Comparison of ENCODE assay signal across 20 cellular contexts in genomic region chr12:50615534-50616296, GRCh38.
A peak's percentile ranks its signal among the peaks of the same experiment; 100 is the strongest.
DNase-seq lines count a peak whose midpoint lies in the region; ATAC-seq, FAIRE-seq and TF ChIP-seq lines count a peak whose summit lies in the region.
"Had no signal": no experiment of that assay in that cellular context is flagged by ENCODE, and none has a peak within 500 bp of the region (broad histone marks: within the 10 kb centered on the region; RNA-seq: fewer than 3 reads in every experiment).

No MANE protein-coding gene starts in this region.

- H3K9me3 ChIP-seq in HUES6 (ENCODE audit: control insufficient read depth, insufficient read depth, low read depth, low read length) (no peaks in the 10 kb centered on the region), K562 (replicated peaks; ENCODE audit: control insufficient read depth, insufficient read depth, low read depth, low read length) (no peaks in the 10 kb centered on the region), hepatocyte (ENCODE audit: low read depth) (no peaks in the 10 kb centered on the region)
- H3K9me3 ChIP-seq: MG63, thoracic aorta had no signal

- H3K79me2 ChIP-seq in K562 (ENCODE audit: control insufficient read depth, insufficient read depth, low read length) (peaks cover 59% of the 10 kb centered on the region), hepatocyte (peaks cover 63% of the 10 kb centered on the region)

- H3K4me3 Mint-ChIP-seq in endothelial cell (ENCODE audit: unreplicated experiment) (no peak overlapping the region), natural killer cell (no peak overlapping the region)
- H3K4me3 Mint-ChIP-seq: activated naive CD8-positive, alpha-beta T cell treated with anti-CD3 and anti-CD28 coated beads, Interleukin-2, amount 50 U/mL, for 24 hours had no signal

- H3K4me1 ChIP-seq in HUES6 (ENCODE audit: control insufficient read depth, insufficient read depth, low read length) (peaks cover 70% of the 10 kb centered on the region), K562 (replicated peaks in 1 of 2; ENCODE audit: control insufficient read depth in 2 of 2, insufficient read depth in 2 of 2, low read length in 2 of 2) (peaks cover 0 to 59% of the 10 kb centered on the region in 2 experiments; a peak in 3 of 5 replicates), hepatocyte (ENCODE audit: insufficient read depth) (peaks cover 41% of the 10 kb centered on the region)

- in situ Hi-C loops in K562 (cut with MboI): no loop called here

- TF ChIP-seq CTCF in AG10803 (conservative IDR thresholded peaks at IDR 0.05; ENCODE audit: low read length) (no peak), K562 (IDR thresholded peaks at IDR 0.05 in 2 of 3, conservative IDR thresholded peaks at IDR 0.05 in 1 of 3; ENCODE audit: insufficient read depth in 2 of 3, low read depth in 1 of 3, low read length in 3 of 3) (no peak), hepatocyte (IDR thresholded peaks at IDR 0.05; ENCODE audit: poor library complexity) (no peak), endothelial cell (IDR thresholded peaks at IDR 0.05; ENCODE audit: unreplicated experiment) (no peak), natural killer cell (IDR thresholded peaks at IDR 0.05) (no peak)

- H3K9me1 ChIP-seq in K562 (ENCODE audit: control insufficient read depth, insufficient read depth, low read length): no peaks in the 10 kb centered on the region

- H4K20me1 ChIP-seq in K562 (replicated peaks; ENCODE audit: control insufficient read depth, insufficient read depth, low read length) (no peaks in the 10 kb centered on the region), hepatocyte (ENCODE audit: insufficient read depth, poor library complexity, severe bottlenecking) (no peaks in the 10 kb centered on the region)

- TF ChIP-seq POLR2A in K562 (conservative IDR thresholded peaks at IDR 0.05): no peak

- no peaks in the 10 kb centered on the region for H3K9me2 ChIP-seq in hepatocyte (replicated peaks; ENCODE audit: insufficient read depth)

- H2AFZ ChIP-seq in K562 (ENCODE audit: low read depth, low read length) (no peak overlapping the region), hepatocyte (no peak overlapping the region)
- H2AFZ ChIP-seq: parathyroid adenoma had no signal

- H3K36me3 Mint-ChIP-seq in endothelial cell (ENCODE audit: low read depth, unreplicated experiment): peaks cover 3% of the 10 kb centered on the region
- no peaks in the 10 kb centered on the region for H3K36me3 Mint-ChIP-seq in natural killer cell

- 77% methylated on average over 5 of the region's 5 CpGs for WGBS in K562 (ENCODE audit: insufficient coverage, low coverage, missing lambda C conversion rate)
- WGBS in hepatocyte (ENCODE audit: low lambda C conversion rate, missing lambda C conversion rate): 79% methylated on average over 5 of the region's 5 CpGs

- H3K4me2 ChIP-seq in K562 (ENCODE audit: insufficient read depth, low read length): no peak overlapping the region
- H3K4me2 ChIP-seq in hepatocyte: no peak overlapping the region

- H3K27me3 Mint-ChIP-seq in endothelial cell (ENCODE audit: unreplicated experiment): peaks cover 2% of the 10 kb centered on the region
- no peaks in the 10 kb centered on the region for H3K27me3 Mint-ChIP-seq in natural killer cell (ENCODE audit: low read depth in 2 of 2)
- H3K27me3 Mint-ChIP-seq: activated naive CD8-positive, alpha-beta T cell treated with anti-CD3 and anti-CD28 coated beads, Interleukin-2, amount 50 U/mL, for 24 hours had no signal

- H3K4me3 ChIP-seq in AG10803 (ENCODE audit: low read length) (no peak overlapping the region), HUES6 (ENCODE audit: low read depth, low read length) (no peak overlapping the region), K562 (no peak overlapping the region), hepatocyte (no peak overlapping the region)
- H3K4me3 ChIP-seq: MG63, thoracic aorta had no signal

- DNase-seq in AG10803 (ENCODE audit: low read depth) (peak; percentile 39), K562 (ENCODE audit: extremely low read depth in 1 of 4, low spot score in 3 of 4) (peak in 2 of 4 experiments; percentile 46 to 47), hepatocyte (ENCODE audit: low spot score) (no peak), endothelial cell (ENCODE audit: low spot score) (no peak), glomerular visceral epithelial cell (ENCODE audit: extremely low spot score) (no peak), NCI-H1105 (lab: John Stamatoyannopoulos, UW) (no peak), natural killer cell (no peak)
- DNase-seq: activated CD4-positive, CD25-positive, alpha-beta regulatory T cell treated with anti-CD3 and anti-CD28 coated beads, Interleukin-2, amount 50 U/mL, for 72 hours; activated naive CD8-positive, alpha-beta T cell treated with anti-CD3 and anti-CD28 coated beads, Interleukin-2, amount 50 U/mL, for 24 hours; activated T-cell treated with anti-CD3 and anti-CD28 coated beads for 4 hours; HCEC 1CT; MG63; NCI-H2171 treated with DMSO at 0.1 percent for 48 hours had no signal

- TF ChIP-seq EP300 in K562 (IDR thresholded peaks at IDR 0.05; ENCODE audit: low read length): no peak

- H3K4me1 Mint-ChIP-seq in endothelial cell (ENCODE audit: unreplicated experiment) (peaks cover 31% of the 10 kb centered on the region), natural killer cell (peaks cover 18 to 38% of the 10 kb centered on the region in 2 donors)

- H3K9me3 Mint-ChIP-seq in endothelial cell (ENCODE audit: unreplicated experiment) (no peaks in the 10 kb centered on the region), natural killer cell (no peaks in the 10 kb centered on the region)
- H3K9me3 Mint-ChIP-seq: activated naive CD8-positive, alpha-beta T cell treated with anti-CD3 and anti-CD28 coated beads, Interleukin-2, amount 50 U/mL, for 24 hours had no signal

- no peak for TF ChIP-seq RAD21 in K562 (CRISPR knock-in tag; conservative IDR thresholded peaks at IDR 0.05 in 1 of 2, IDR thresholded peaks at IDR 0.05 in 1 of 2)

- no peaks in the 10 kb centered on the region for H3K36me3 ChIP-seq in HUES6 (ENCODE audit: control insufficient read depth, insufficient read depth, low read length)
- H3K36me3 ChIP-seq in K562 (ENCODE audit: control insufficient read depth, insufficient read depth, low read length): peaks cover 7% of the 10 kb centered on the region; the same call in 2 of the 3 replicates
- H3K36me3 ChIP-seq in hepatocyte (replicated peaks; ENCODE audit: insufficient read depth, low read depth): no peaks in the 10 kb centered on the region
- H3K36me3 ChIP-seq: MG63, thoracic aorta had no signal

- H3K27me3 ChIP-seq in HUES6 (ENCODE audit: control insufficient read depth, insufficient read depth, low read length) (no peaks in the 10 kb centered on the region), K562 (ENCODE audit: control insufficient read depth in 2 of 2, insufficient read depth in 2 of 2, low read length in 2 of 2) (no peaks in the 10 kb centered on the region), hepatocyte (no peaks in the 10 kb centered on the region)
- H3K27me3 ChIP-seq: MG63 had no signal

- CTCF ChIA-PET in K562 (lab: Yijun Ruan, JAX; ENCODE audit: low intra/inter-chr PET ratio): no interaction called here

- POLR2A ChIA-PET in K562 (lab: Yijun Ruan, JAX): interaction anchor here (1.0 to 1.2 kb wide), 3 partner anchors 8 to 147 kb away, joined by 4 to 5 read pairs (median 4); no protein-coding TSS in a partner anchor

- peak overlapping the region; percentile 75 for H3K27ac ChIP-seq in HUES6 (ENCODE audit: low read depth, low read length)
- peak overlapping the region; percentile 55; the same call in 1 of the 3 replicates for H3K27ac ChIP-seq in K562 (ENCODE audit: extremely low read depth, low read depth, low read length)
- H3K27ac ChIP-seq in hepatocyte: peak overlapping the region; percentile 34
- H3K27ac ChIP-seq: HL-60, parathyroid adenoma, SK-N-MC, thoracic aorta had no signal

- no peak for FAIRE-seq in K562 (lab: Jason Lieb, UNC)
- FAIRE-seq: frontal cortex, islet of Langerhans had no signal

- peak; percentile 61 for ATAC-seq in K562
- ATAC-seq in natural killer cell: no peak
- ATAC-seq: activated naive CD8-positive, alpha-beta T cell treated with anti-CD3 and anti-CD28 coated beads, Interleukin-2, amount 50 U/mL, for 24 hours had no signal

- H3K9ac ChIP-seq in HUES6 (ENCODE audit: low read length) (peak overlapping the region; percentile 18), K562 (ENCODE audit: insufficient read depth in 1 of 2, low read depth in 2 of 2, low read length in 2 of 2) (no peak overlapping the region)
- H3K9ac ChIP-seq: parathyroid adenoma had no signal

- no TSS peak for BruUV-seq in K562 (replicated peaks; lab: Mats Ljungman, UMichigan)

- intact Hi-C loops in K562 (cut with micrococcal nuclease): no loop called here
- intact Hi-C loops in natural killer cell (cut with micrococcal nuclease): no loop called here

- no peak overlapping the region for H3K27ac Mint-ChIP-seq in endothelial cell (ENCODE audit: unreplicated experiment)
- H3K27ac Mint-ChIP-seq in natural killer cell: no peak overlapping the region
- H3K27ac Mint-ChIP-seq: activated naive CD8-positive, alpha-beta T cell treated with anti-CD3 and anti-CD28 coated beads, Interleukin-2, amount 50 U/mL, for 24 hours had no signal

TF ChIP-seq in K562, 482 proteins besides CTCF, POLR2A, EP300 and RAD21 (continues in another document):
- TF ChIP-seq, protein P1, sequence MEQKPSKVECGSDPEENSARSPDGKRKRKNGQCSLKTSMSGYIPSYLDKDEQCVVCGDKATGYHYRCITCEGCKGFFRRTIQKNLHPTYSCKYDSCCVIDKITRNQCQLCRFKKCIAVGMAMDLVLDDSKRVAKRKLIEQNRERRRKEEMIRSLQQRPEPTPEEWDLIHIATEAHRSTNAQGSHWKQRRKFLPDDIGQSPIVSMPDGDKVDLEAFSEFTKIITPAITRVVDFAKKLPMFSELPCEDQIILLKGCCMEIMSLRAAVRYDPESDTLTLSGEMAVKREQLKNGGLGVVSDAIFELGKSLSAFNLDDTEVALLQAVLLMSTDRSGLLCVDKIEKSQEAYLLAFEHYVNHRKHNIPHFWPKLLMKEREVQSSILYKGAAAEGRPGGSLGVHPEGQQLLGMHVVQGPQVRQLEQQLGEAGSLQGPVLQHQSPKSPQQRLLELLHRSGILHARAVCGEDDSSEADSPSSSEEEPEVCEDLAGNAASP (IDR thresholded peaks at IDR 0.05): 0 out of 2 replicates have a peak, but pooled peaks have one; percentile 23
- TF ChIP-seq TCF7L2 (IDR thresholded peaks at IDR 0.05; ENCODE audit: low read depth, low read length) (no peak), BRCA1 (IDR thresholded peaks at IDR 0.05) (no peak), BRCA1 (CRISPR knock-in tag; IDR thresholded peaks at IDR 0.05) (no peak)
- TF ChIP-seq, protein P2, sequence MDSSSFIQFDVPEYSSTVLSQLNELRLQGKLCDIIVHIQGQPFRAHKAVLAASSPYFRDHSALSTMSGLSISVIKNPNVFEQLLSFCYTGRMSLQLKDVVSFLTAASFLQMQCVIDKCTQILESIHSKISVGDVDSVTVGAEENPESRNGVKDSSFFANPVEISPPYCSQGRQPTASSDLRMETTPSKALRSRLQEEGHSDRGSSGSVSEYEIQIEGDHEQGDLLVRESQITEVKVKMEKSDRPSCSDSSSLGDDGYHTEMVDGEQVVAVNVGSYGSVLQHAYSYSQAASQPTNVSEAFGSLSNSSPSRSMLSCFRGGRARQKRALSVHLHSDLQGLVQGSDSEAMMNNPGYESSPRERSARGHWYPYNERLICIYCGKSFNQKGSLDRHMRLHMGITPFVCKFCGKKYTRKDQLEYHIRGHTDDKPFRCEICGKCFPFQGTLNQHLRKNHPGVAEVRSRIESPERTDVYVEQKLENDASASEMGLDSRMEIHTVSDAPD (CRISPR knock-in tag; IDR thresholded peaks at IDR 0.05): no peak
